In genomic region chr4:128571747-128572146, GRCh38 we compare ENCODE assay signal across 8 cellular contexts.
DNase-seq lines count a peak whose midpoint lies in the region; ATAC-seq lines count a peak whose summit lies in the region.

No MANE protein-coding gene starts in this region.

- DNase-seq in EL, result peak; percentile 96
- peak; percentile 72 for DNase-seq in SK-MEL-5 (ENCODE audit: low read depth, low spot score)
- peak; percentile 91 for DNase-seq in fibroblast of peridontal ligament (ENCODE audit: extremely low read depth)
- peak; percentile 90 for DNase-seq in pulmonary artery endothelial cell (ENCODE audit: low read depth, low spot score)
- no peak for DNase-seq in activated T-cell treated with anti-CD3 and anti-CD28 coated beads, Interleukin-2, amount 50 U/mL, for 1 hour
- no peak for DNase-seq in left colon
- no peak for DNase-seq in mesenteric fat pad (ENCODE audit: low spot score)

- intact Hi-C loops in left colon (cut with DNase I, micrococcal nuclease), result loop anchor here in 1 of 2 donors (10.0 kb wide), 1 partner anchor 293 kb away; no protein-coding TSS in a partner anchor

- ATAC-seq in left colon (no peak), HG03039 (IDR thresholded peaks at IDR 0.05; ENCODE audit: unreplicated experiment) (no peak)

- in situ Hi-C loops in SK-MEL-5 (cut with HindIII; ENCODE audit: low pct_unique_long_range_greater_than_20kb, low sequenced_read_pairs), result no loop called here

Comparison
In these comparisons a context has a peak if more than half of its experiments do, and no peak if none do; other contexts are left out.
1. DNase-seq: peak in EL (single experiment), SK-MEL-5 (single experiment), fibroblast of peridontal ligament (single experiment) and pulmonary artery endothelial cell (single experiment); none in activated T-cell treated with anti-CD3 and anti-CD28 coated beads, Interleukin-2, amount 50 U/mL, for 1 hour (single experiment), left colon (0 of 2) and mesenteric fat pad (single experiment).